ENCODE assay signal across 22 cellular contexts in genomic region chr1:176847052-176847451, GRCh38.
DNase-seq lines count a peak whose midpoint lies in the region; ATAC-seq and TF ChIP-seq lines count a peak whose summit lies in the region.
"Had no signal": no experiment of that assay in that cellular context is flagged by ENCODE, and none has a peak within 500 bp of the region (broad histone marks: within the 10 kb centered on the region; RNA-seq: fewer than 3 reads in every experiment).

No MANE protein-coding gene starts in this region.

- no peaks in the 10 kb centered on the region for H3K79me2 ChIP-seq in SK-N-SH (ENCODE audit: insufficient read depth)

- 11% methylated on average over 1 of the region's 1 CpG for WGBS in SK-N-SH (ENCODE audit: low lambda C conversion rate)

- no peaks in the 10 kb centered on the region for H3F3A ChIP-seq in SK-N-SH (replicated peaks; ENCODE audit: insufficient read depth)

- DNase-seq in NCI-H1417 (lab: John Stamatoyannopoulos, UW) (peak in 2 of 3 experiments; percentile 11 to 24), NCI-H1417 treated with DMSO at 0.1 percent for 48 hours (lab: John Stamatoyannopoulos, UW) (no peak), SK-N-SH (peak; percentile 15), left ventricle myocardium superior (peak; percentile 40), glomerular visceral epithelial cell (ENCODE audit: extremely low spot score) (no peak)
- DNase-seq in activated CD4-positive, alpha-beta T cell treated with anti-CD3 and anti-CD28 coated beads for 48 hours: no peak
- no peak for DNase-seq in effector CD4-positive, alpha-beta T cell
- DNase-seq: activated CD4-positive, alpha-beta T cell treated with anti-CD3 and anti-CD28 coated beads for 4 hours; activated effector memory CD4-positive, alpha-beta T cell treated with Interleukin-2 at 50 U/mL for 16 hours; activated naive CD8-positive, alpha-beta T cell treated with anti-CD3 and anti-CD28 coated beads, Interleukin-2, amount 50 U/mL, for 24 hours; brain microvascular endothelial cell; Calu3; Karpas-422; left lung; mucosa of descending colon; NCI-H1092; NCI-H748 treated with DMSO at 0.1 percent for 48 hours; tibial artery had no signal

- H3K4me2 ChIP-seq in SK-N-SH: no peak overlapping the region
- H3K4me2 ChIP-seq: BLaER1 had no signal

- no peak overlapping the region for H3K9ac ChIP-seq in SK-N-SH
- H3K9ac ChIP-seq in skeletal muscle tissue (ENCODE audit: low read depth in 1 of 3, low read length in 3 of 3): no peak overlapping the region
- H3K9ac ChIP-seq: BLaER1 had no signal

- CTCF ChIA-PET in SK-N-SH (lab: Yijun Ruan, JAX): interaction anchor here (1.0 to 14.4 kb wide), 6 partner anchors 34 to 1473 kb away, joined by 4 to 147 read pairs (median 18); no protein-coding TSS in a partner anchor

- no peaks in the 10 kb centered on the region for H3K9me2 ChIP-seq in SK-N-SH

- no peaks in the 10 kb centered on the region for H4K20me1 ChIP-seq in SK-N-SH (ENCODE audit: insufficient read depth)
- H4K20me1 ChIP-seq: BLaER1 had no signal

- H3K36me3 ChIP-seq in SK-N-SH (replicated peaks in 1 of 2; ENCODE audit: control insufficient read depth in 1 of 2, insufficient read depth in 2 of 2, low read length in 1 of 2) (no peaks in the 10 kb centered on the region), skeletal muscle tissue (ENCODE audit: control insufficient read depth in 3 of 3, insufficient read depth in 3 of 3, low read length in 3 of 3) (no peaks in the 10 kb centered on the region)
- H3K36me3 ChIP-seq: BLaER1, brain microvascular endothelial cell, left lung, tibial artery had no signal

- no peak for TF ChIP-seq CTCF in SK-N-SH (IDR thresholded peaks at IDR 0.05)

- intact Hi-C loops in left ventricle myocardium superior (cut with micrococcal nuclease): loop anchor here (10.0 kb wide), 2 partner anchors 152 to 472 kb away; no protein-coding TSS in a partner anchor

- no peak for TF ChIP-seq RAD21 in SK-N-SH (IDR thresholded peaks at IDR 0.05; ENCODE audit: low read length)

- H3K4me3 ChIP-seq in SK-N-SH (ENCODE audit: low read depth in 2 of 2, low read length in 1 of 2): no peak overlapping the region
- H3K4me3 ChIP-seq in skeletal muscle tissue (ENCODE audit: low read length in 3 of 3): no peak overlapping the region
- H3K4me3 ChIP-seq: BLaER1, left lung, mucosa of descending colon, tibial artery had no signal

- TF ChIP-seq EP300 in SK-N-SH (IDR thresholded peaks at IDR 0.05; ENCODE audit: borderline replicate concordance in 1 of 2, low read depth in 1 of 2, low read length in 1 of 2): peak in 1 of 2 experiments; percentile 61; a peak in 2 of 4 replicates

- POLR2A ChIA-PET in SK-N-SH (lab: Yijun Ruan, JAX): no interaction called here

- H3K27ac ChIP-seq in SK-N-SH (ENCODE audit: low read depth in 2 of 2, low read length in 1 of 2) (no peak overlapping the region), skeletal muscle tissue (ENCODE audit: low read depth, low read length) (peak overlapping the region; percentile 23)
- H3K27ac ChIP-seq: 22Rv1, BLaER1, brain microvascular endothelial cell, left lung, tibial artery had no signal

- H2AFZ ChIP-seq in SK-N-SH (ENCODE audit: low read depth): no peak overlapping the region

- H3K27me3 ChIP-seq in SK-N-SH (ENCODE audit: insufficient read depth) (no peaks in the 10 kb centered on the region), skeletal muscle tissue (ENCODE audit: control insufficient read depth in 3 of 3, insufficient read depth in 3 of 3, low read length in 3 of 3) (no peaks in the 10 kb centered on the region)
- H3K27me3 ChIP-seq: BLaER1, brain microvascular endothelial cell, left lung, tibial artery had no signal

- H3K9me3 ChIP-seq in SK-N-SH: no peaks in the 10 kb centered on the region
- no peaks in the 10 kb centered on the region for H3K9me3 ChIP-seq in skeletal muscle tissue (ENCODE audit: control insufficient read depth in 3 of 3, low read length in 3 of 3)
- H3K9me3 ChIP-seq: BLaER1, left lung, mucosa of descending colon, tibial artery had no signal

- ATAC-seq in left ventricle myocardium superior: peak; percentile 97
- ATAC-seq: activated naive CD8-positive, alpha-beta T cell treated with anti-CD3 and anti-CD28 coated beads, Interleukin-2, amount 50 U/mL, for 24 hours; left lung; mucosa of descending colon; stimulated activated memory B cell treated with anti-CD40 and anti-IgM and Interleukin-4, amounts not matched to agents 10 μg/mL and 1 μg/mL and 100 μg/mL, for 72 hours had no signal

- H3K4me1 ChIP-seq in SK-N-SH (ENCODE audit: control insufficient read depth in 1 of 2, insufficient read depth in 2 of 2, low read depth in 1 of 2, low read length in 1 of 2) (peaks cover 0 to 10% of the 10 kb centered on the region in 2 experiments; a peak in 2 of 4 replicates), skeletal muscle tissue (ENCODE audit: control insufficient read depth in 3 of 3, insufficient read depth in 3 of 3, low read length in 3 of 3) (peaks cover 0 to 5% (median 2%) of the 10 kb centered on the region in 3 donors)
- H3K4me1 ChIP-seq: BLaER1, left lung had no signal

TF ChIP-seq in SK-N-SH, 30 proteins besides CTCF, POLR2A, EP300 and RAD21:
- TF ChIP-seq EZH2phosphoT487 (IDR thresholded peaks at IDR 0.05; ENCODE audit: borderline replicate concordance, low read depth) (no peak), GABPA (IDR thresholded peaks at IDR 0.05; ENCODE audit: low read depth) (no peak), RXRA (IDR thresholded peaks at IDR 0.05; ENCODE audit: borderline replicate concordance, low read depth) (no peak), NRF1 (IDR thresholded peaks at IDR 0.05; ENCODE audit: low read depth, low read length) (no peak), FOXJ3 (CRISPR knock-in tag; IDR thresholded peaks at IDR 0.05) (no peak), GATA2 (CRISPR knock-in tag; IDR thresholded peaks at IDR 0.05) (no peak), REST (IDR thresholded peaks at IDR 0.05; ENCODE audit: low read depth, low read length) (no peak), TCF12 (IDR thresholded peaks at IDR 0.05) (0 out of 2 replicates have a peak, but pooled peaks have one; percentile 11), RCOR1 (IDR thresholded peaks at IDR 0.05; ENCODE audit: low read length) (peak; percentile 19; the same call in 1 of the 2 replicates)
TF ChIP-seq in SK-N-SH: peak in this region for 2.

Comparison
In these comparisons a context has a peak if more than half of its experiments do, and no peak if none do; other contexts are left out.
1. DNase-seq: peak in NCI-H1417 (2 of 3), SK-N-SH (single experiment) and left ventricle myocardium superior (single experiment); none in NCI-H1417 treated with DMSO at 0.1 percent for 48 hours (single experiment), activated CD4-positive, alpha-beta T cell treated with anti-CD3 and anti-CD28 coated beads for 48 hours (single experiment), glomerular visceral epithelial cell (single experiment) and effector CD4-positive, alpha-beta T cell (single experiment).